Comparison of ENCODE assay signal across 22 cellular contexts in genomic region chr16:1432388-1433262, GRCh38. TPM values are rescaled to one million over a fixed set of nuclear protein-coding genes. Genes with fewer than 3 reads are reported as not detected.
A peak's percentile ranks its signal among the peaks of the same experiment; 100 is the strongest.
DNase-seq lines count a peak whose midpoint lies in the region; ATAC-seq and TF ChIP-seq lines count a peak whose summit lies in the region.
"Had no signal": no experiment of that assay in that cellular context is flagged by ENCODE, and none has a peak within 500 bp of the region (broad histone marks: within the 10 kb centered on the region; RNA-seq: fewer than 3 reads in every experiment).

No MANE protein-coding gene starts in this region.

- H3K27me3 ChIP-seq in Caco-2 (replicated peaks; ENCODE audit: control insufficient read depth, insufficient read depth, low read length) (no peaks in the 10 kb centered on the region), gastrocnemius medialis (no peaks in the 10 kb centered on the region)
- H3K27me3 ChIP-seq: MG63 had no signal

- H3K27ac ChIP-seq in gastrocnemius medialis = peak overlapping the region in 3 of 4 donors; percentile 27 to 51 (median 39)
- H3K27ac ChIP-seq: esophagus squamous epithelium, GM23248, SJSA1 had no signal

- H3K9me3 Mint-ChIP-seq in CD14-positive monocyte (peaks cover 0 to 2% (median 0%) of the 10 kb centered on the region in 7 donors), Caco-2 (ENCODE audit: unreplicated experiment) (no peaks in the 10 kb centered on the region)
- no peaks in the 10 kb centered on the region for H3K9me3 Mint-ChIP-seq in dendritic cell treated with granulocyte-macrophage colony-stimulating factor and Interleukin-4, amounts not matched to agents 40 ng/mL and 50 ng/mL, for 4 days
- H3K9me3 Mint-ChIP-seq: activated CD4-positive, alpha-beta T cell treated with anti-CD3 and anti-CD28 coated beads, Interleukin-2, amount 10 ng/mL, durations not matched to agents 24 days and 14 days; CD4-positive, alpha-beta T cell had no signal

- no peak for TF ChIP-seq POLR2A in gastrocnemius medialis (IDR thresholded peaks at IDR 0.05)
- no peak for TF ChIP-seq POLR2A in erythroblast (IDR thresholded peaks at IDR 0.05; ENCODE audit: low read length)

- H3K4me3 ChIP-seq in Caco-2 (ENCODE audit: low read depth, low read length) (no peak overlapping the region), gastrocnemius medialis (peak overlapping the region in 3 of 4 donors; percentile 11 to 44 (median 13))
- H3K4me3 ChIP-seq: esophagus squamous epithelium, GM23248, MG63, SJSA1 had no signal

- CTCF ChIA-PET in Caco-2 (lab: Charles Lee) = no interaction called here

- in situ Hi-C loops in gastrocnemius medialis (cut with MboI; ENCODE audit: low sequenced_read_pairs in 4 of 4) = no loop called here

- DNase-seq in CD14-positive monocyte (ENCODE audit: low spot score) (no peak), Caco-2 (no peak), gastrocnemius medialis (no peak), erythroblast (lab: John Stamatoyannopoulos, UW) (no peak), occipital lobe (lab: John Stamatoyannopoulos, UW) (no peak)
- DNase-seq: activated CD4-positive, alpha-beta T cell treated with anti-CD3 and anti-CD28 coated beads, Interleukin-2, amount 10 ng/mL, durations not matched to agents 24 days and 14 days; CD4-positive, alpha-beta T cell; EL; esophagus squamous epithelium; GM23248; head of caudate nucleus; kidney; MG63; NCI-H187 treated with DMSO at 0.1 percent for 48 hours; NCI-H510A treated with DMSO at 0.1 percent for 48 hours; posterior cingulate gyrus; substantia nigra had no signal

- H3K36me3 Mint-ChIP-seq in CD14-positive monocyte = peaks cover 0 to 7% of the 10 kb centered on the region in 2 donors
- H3K36me3 Mint-ChIP-seq in Caco-2 (ENCODE audit: insufficient read depth, unreplicated experiment) = no peaks in the 10 kb centered on the region
- H3K36me3 Mint-ChIP-seq in dendritic cell treated with granulocyte-macrophage colony-stimulating factor and Interleukin-4, amounts not matched to agents 40 ng/mL and 50 ng/mL, for 4 days (ENCODE audit: low read depth) = peaks cover 29% of the 10 kb centered on the region

- H3K36me3 ChIP-seq in Caco-2 (ENCODE audit: control insufficient read depth, insufficient read depth, low read length) (no peaks in the 10 kb centered on the region), gastrocnemius medialis (no peaks in the 10 kb centered on the region)
- H3K36me3 ChIP-seq: esophagus squamous epithelium, MG63, SJSA1 had no signal

- intact Hi-C loops in CD14-positive monocyte (cut with micrococcal nuclease) = no loop called here
- intact Hi-C loops in Caco-2 (cut with micrococcal nuclease; ENCODE audit: unreplicated experiment) = no loop called here
- intact Hi-C loops in dendritic cell treated with granulocyte-macrophage colony-stimulating factor and Interleukin-4, amounts not matched to agents 40 ng/mL and 50 ng/mL, for 4 days (cut with micrococcal nuclease) = no loop called here
- intact Hi-C loops in gastrocnemius medialis (cut with DNase I; ENCODE audit: low total_unique reads) = no loop called here

- BruUV-seq in Caco-2 (replicated peaks; lab: Mats Ljungman, UMichigan) = TSS peak; percentile 12

- no peak for TF ChIP-seq CTCF in CD14-positive monocyte (IDR thresholded peaks at IDR 0.05)
- TF ChIP-seq CTCF in Caco-2 (IDR thresholded peaks at IDR 0.05; ENCODE audit: insufficient read depth in 1 of 2, low read depth in 1 of 2, low read length in 1 of 2, severe bottlenecking in 1 of 2, unreplicated experiment in 1 of 2) = no peak
- no peak for TF ChIP-seq CTCF in gastrocnemius medialis (IDR thresholded peaks at IDR 0.05 in 4 of 5, conservative IDR thresholded peaks at IDR 0.05 in 1 of 5)

- peaks cover 18% of the 10 kb centered on the region for H3K4me1 ChIP-seq in Caco-2
- no peaks in the 10 kb centered on the region for H3K4me1 ChIP-seq in gastrocnemius medialis
- H3K4me1 ChIP-seq: SJSA1 had no signal

- H3K4me3 Mint-ChIP-seq in CD14-positive monocyte (peak overlapping the region; percentile 56 to 59), Caco-2 (ENCODE audit: unreplicated experiment) (peak overlapping the region; percentile 16)
- no peak overlapping the region for H3K4me3 Mint-ChIP-seq in dendritic cell treated with granulocyte-macrophage colony-stimulating factor and Interleukin-4, amounts not matched to agents 40 ng/mL and 50 ng/mL, for 4 days
- H3K4me3 Mint-ChIP-seq: activated CD4-positive, alpha-beta T cell treated with anti-CD3 and anti-CD28 coated beads, Interleukin-2, amount 10 ng/mL, durations not matched to agents 24 days and 14 days had no signal

- H3K27me3 Mint-ChIP-seq in CD14-positive monocyte (ENCODE audit: low read depth in 3 of 3) (peaks cover 7 to 39% (median 7%) of the 10 kb centered on the region in 3 donors), Caco-2 (ENCODE audit: insufficient read depth, unreplicated experiment) (no peaks in the 10 kb centered on the region)
- peaks cover 27% of the 10 kb centered on the region for H3K27me3 Mint-ChIP-seq in dendritic cell treated with granulocyte-macrophage colony-stimulating factor and Interleukin-4, amounts not matched to agents 40 ng/mL and 50 ng/mL, for 4 days
- H3K27me3 Mint-ChIP-seq: activated CD4-positive, alpha-beta T cell treated with anti-CD3 and anti-CD28 coated beads, Interleukin-2, amount 10 ng/mL, durations not matched to agents 24 days and 14 days; CD4-positive, alpha-beta T cell had no signal

- H3K27ac Mint-ChIP-seq in CD14-positive monocyte (no peak overlapping the region), Caco-2 (ENCODE audit: unreplicated experiment) (no peak overlapping the region)
- H3K27ac Mint-ChIP-seq in dendritic cell treated with granulocyte-macrophage colony-stimulating factor and Interleukin-4, amounts not matched to agents 40 ng/mL and 50 ng/mL, for 4 days = peak overlapping the region; percentile 23
- H3K27ac Mint-ChIP-seq: activated CD4-positive, alpha-beta T cell treated with anti-CD3 and anti-CD28 coated beads, Interleukin-2, amount 10 ng/mL, durations not matched to agents 24 days and 14 days; CD4-positive, alpha-beta T cell had no signal

- peaks cover 3% of the 10 kb centered on the region for H3K4me1 Mint-ChIP-seq in CD14-positive monocyte
- H3K4me1 Mint-ChIP-seq in Caco-2 (ENCODE audit: low read depth, unreplicated experiment) = no peaks in the 10 kb centered on the region
- H3K4me1 Mint-ChIP-seq in dendritic cell treated with granulocyte-macrophage colony-stimulating factor and Interleukin-4, amounts not matched to agents 40 ng/mL and 50 ng/mL, for 4 days (ENCODE audit: low read depth) = no peaks in the 10 kb centered on the region
- H3K4me1 Mint-ChIP-seq: activated CD4-positive, alpha-beta T cell treated with anti-CD3 and anti-CD28 coated beads, Interleukin-2, amount 10 ng/mL, durations not matched to agents 24 days and 14 days had no signal

- POLR2A ChIA-PET in Caco-2 (lab: Charles Lee) = no interaction called here

- H3K9me3 ChIP-seq in Caco-2 = no peaks in the 10 kb centered on the region
- H3K9me3 ChIP-seq in gastrocnemius medialis = no peaks in the 10 kb centered on the region
- H3K9me3 ChIP-seq: esophagus squamous epithelium, MG63, SJSA1 had no signal

- ATAC-seq in gastrocnemius medialis (no peak), GM19351 (IDR thresholded peaks at IDR 0.05; ENCODE audit: unreplicated experiment) (no peak)

RNA-seq across cellular contexts. Expression of gene PERCC1, which starts 1.7 kb away (rescaled TPM):
- not detected for polyA plus RNA-seq in CD14-positive monocyte
- total RNA-seq in Caco-2 (2022) = 2.0 and 2.1 TPM in 2 replicates
- not detected for total RNA-seq in gastrocnemius medialis
- not detected for total RNA-seq in occipital lobe
- total RNA-seq: activated CD4-positive, alpha-beta T cell treated with anti-CD3 and anti-CD28 coated beads, Interleukin-2, amount 10 ng/mL, durations not matched to agents 24 days and 14 days; dermis microvascular lymphatic vessel endothelial cell; esophagus squamous epithelium; GM23248; HT1080; kidney; SJSA1 had no signal
- polyA plus RNA-seq: GM23248 had no signal

RNA-seq across cellular contexts. Expression of gene CCDC154, which starts 11.7 kb away (rescaled TPM):
- polyA plus RNA-seq in CD14-positive monocyte = not detected
- total RNA-seq in Caco-2 (2022) (0.88 and 1.1 TPM in 2 replicates), gastrocnemius medialis (under 1 TPM in 1 of 4 donors, not detected in 3; 0.40 TPM), occipital lobe (0.16 TPM)
- total RNA-seq: GM23248, SJSA1 had no signal

RNA-seq across cellular contexts. Expression of gene UQCC4, which starts 12.1 kb away (rescaled TPM):
- 10 to 100 TPM; 35.3 to 48.8 TPM for polyA plus RNA-seq in CD14-positive monocyte
- total RNA-seq in Caco-2 (2022) = 15.4 and 17.9 TPM in 2 replicates
- total RNA-seq in gastrocnemius medialis = 10 to 100 TPM; 11.3 to 33.0 (median 20.9) TPM
- 11.2 TPM for total RNA-seq in occipital lobe

RNA-seq across cellular contexts. Expression of gene UNKL, which starts 18.1 kb away (rescaled TPM):
- polyA plus RNA-seq in CD14-positive monocyte = 1 to 10 TPM; 1.2 to 2.2 TPM
- total RNA-seq in Caco-2 (2022) (31.2 and 37.7 TPM in 2 replicates), gastrocnemius medialis (10 to 100 TPM; 31.8 to 38.8 (median 35.8) TPM), occipital lobe (10.1 TPM)

RNA-seq across cellular contexts. Expression of gene CLCN7, which starts 42.2 kb away (rescaled TPM):
- 10 to 100 TPM; 37.4 to 56.5 TPM for polyA plus RNA-seq in CD14-positive monocyte
- total RNA-seq in Caco-2 (2022) (119 and 127 TPM in 2 replicates), gastrocnemius medialis (10 to 100 TPM; 24.8 to 45.8 (median 38.4) TPM), occipital lobe (29.2 TPM)
